17 cellular contexts compared by ENCODE assay signal in genomic region chr14:81137316-81137715, GRCh38.
A peak's percentile ranks its signal among the peaks of the same experiment; 100 is the strongest.
DNase-seq lines count a peak whose midpoint lies in the region; TF ChIP-seq lines count a peak whose summit lies in the region.
"Had no signal": no experiment of that assay in that cellular context is flagged by ENCODE, and none has a peak within 500 bp of the region (broad histone marks: within the 10 kb centered on the region; RNA-seq: fewer than 3 reads in every experiment).

No MANE protein-coding gene starts in this region.

- TF ChIP-seq CTCF in AG04449 (IDR thresholded peaks at IDR 0.05; ENCODE audit: insufficient read depth, low read length, missing control alignments), result no peak
- TF ChIP-seq CTCF in adrenal gland (IDR thresholded peaks at IDR 0.05), result no peak
- no peak for TF ChIP-seq CTCF in hepatocyte (IDR thresholded peaks at IDR 0.05; ENCODE audit: poor library complexity)
- TF ChIP-seq CTCF in endothelial cell (IDR thresholded peaks at IDR 0.05; ENCODE audit: unreplicated experiment), result no peak

- H3K4me2 ChIP-seq in hepatocyte, result no peak overlapping the region

- peaks cover 1% of the 10 kb centered on the region for H3K27me3 Mint-ChIP-seq in endothelial cell (ENCODE audit: unreplicated experiment)
- H3K27me3 Mint-ChIP-seq: dendritic cell treated with granulocyte-macrophage colony-stimulating factor and Interleukin-4, amounts not matched to agents 40 ng/mL and 50 ng/mL, for 4 days had no signal

- H3K27me3 ChIP-seq in adrenal gland (no peaks in the 10 kb centered on the region), hepatocyte (no peaks in the 10 kb centered on the region)

- H3K4me1 ChIP-seq in adrenal gland (replicated peaks in 1 of 2), result no peaks in the 10 kb centered on the region
- H3K4me1 ChIP-seq in hepatocyte (ENCODE audit: insufficient read depth), result no peaks in the 10 kb centered on the region

- H3K27ac Mint-ChIP-seq in endothelial cell (ENCODE audit: unreplicated experiment), result no peak overlapping the region
- H3K27ac Mint-ChIP-seq: dendritic cell treated with granulocyte-macrophage colony-stimulating factor and Interleukin-4, amounts not matched to agents 40 ng/mL and 50 ng/mL, for 4 days; H9 had no signal

- WGBS in adrenal gland, 4 donors, result 43 to 58% (median 52%) methylated on average over 2 of the region's 2 CpGs
- WGBS in hepatocyte (ENCODE audit: low lambda C conversion rate, missing lambda C conversion rate), result 73% methylated on average over 2 of the region's 2 CpGs

- no peaks in the 10 kb centered on the region for H3K4me1 Mint-ChIP-seq in endothelial cell (ENCODE audit: unreplicated experiment)
- H3K4me1 Mint-ChIP-seq: H9 had no signal

- H3K36me3 ChIP-seq in adrenal gland (replicated peaks in 1 of 2), result no peaks in the 10 kb centered on the region
- no peaks in the 10 kb centered on the region for H3K36me3 ChIP-seq in hepatocyte (replicated peaks; ENCODE audit: insufficient read depth, low read depth)
- H3K36me3 ChIP-seq: thoracic aorta had no signal

- intact Hi-C loops in adrenal gland (cut with DNase I) (no loop called here), head of caudate nucleus (cut with DNase I) (no loop called here)

- H4K20me1 ChIP-seq in hepatocyte (ENCODE audit: insufficient read depth, poor library complexity, severe bottlenecking), result no peaks in the 10 kb centered on the region

- H2AFZ ChIP-seq in hepatocyte, result no peak overlapping the region

- peaks cover 0 to 6% (median 0%) of the 10 kb centered on the region in 3 donors for H3K9me3 ChIP-seq in adrenal gland (replicated peaks in 1 of 3)
- H3K9me3 ChIP-seq in hepatocyte (ENCODE audit: low read depth), result no peaks in the 10 kb centered on the region
- H3K9me3 ChIP-seq: thoracic aorta had no signal

- peak; percentile 5 for DNase-seq in AG04449 (ENCODE audit: low read depth, low spot score)
- DNase-seq in HK-2 (ENCODE audit: unreplicated experiment), result peak; percentile 81
- DNase-seq in adrenal gland, result peak; percentile 42 to 79 (median 71)
- DNase-seq in head of caudate nucleus, result peak in 24 of 42 donors; percentile 4 to 65 (median 27)
- DNase-seq in hypothalamus (lab: John Stamatoyannopoulos, UW), result no peak
- no peak for DNase-seq in hepatocyte (ENCODE audit: low spot score)
- DNase-seq in endothelial cell (ENCODE audit: low spot score), result no peak
- no peak for DNase-seq in HT-29 (ENCODE audit: low spot score)
- DNase-seq: activated CD4-positive, alpha-beta T cell treated with anti-CD3 and anti-CD28 coated beads for 48 hours; activated gamma-delta T cell treated with Interleukin-2 at 50 U/mL for 16 hours; H9; hippocampal formation; NCI-H446; retina had no signal

- H3K9me3 Mint-ChIP-seq in endothelial cell (ENCODE audit: unreplicated experiment), result no peaks in the 10 kb centered on the region
- H3K9me3 Mint-ChIP-seq: dendritic cell treated with granulocyte-macrophage colony-stimulating factor and Interleukin-4, amounts not matched to agents 40 ng/mL and 50 ng/mL, for 4 days; H9 had no signal

- no peaks in the 10 kb centered on the region for H3K36me3 Mint-ChIP-seq in endothelial cell (ENCODE audit: low read depth, unreplicated experiment)

- no peaks in the 10 kb centered on the region for H3K79me2 ChIP-seq in hepatocyte

- POLR2A ChIA-PET in AG04449 (lab: Yijun Ruan, JAX), result interaction anchor here (1.0 kb wide), 1 partner anchor 84 kb away, joined by 3 read pairs; the partner anchor contains the start of gene GTF2A1

- H3K27ac ChIP-seq in adrenal gland (no peak overlapping the region), hepatocyte (no peak overlapping the region)
- H3K27ac ChIP-seq: C4-2B, thoracic aorta had no signal

- no peak overlapping the region for H3K4me3 ChIP-seq in AG04449 (ENCODE audit: low read depth, low read length)
- H3K4me3 ChIP-seq in adrenal gland, result no peak overlapping the region
- H3K4me3 ChIP-seq in hepatocyte, result no peak overlapping the region
- H3K4me3 ChIP-seq: thoracic aorta had no signal

- H3K4me3 Mint-ChIP-seq in endothelial cell (ENCODE audit: unreplicated experiment), result no peak overlapping the region
- H3K4me3 Mint-ChIP-seq: dendritic cell treated with granulocyte-macrophage colony-stimulating factor and Interleukin-4, amounts not matched to agents 40 ng/mL and 50 ng/mL, for 4 days; H9 had no signal

- no peak for TF ChIP-seq POLR2A in adrenal gland (IDR thresholded peaks at IDR 0.05)

- H3K9me2 ChIP-seq in hepatocyte (replicated peaks; ENCODE audit: insufficient read depth), result no peaks in the 10 kb centered on the region

- CTCF ChIA-PET in AG04449 (lab: Yijun Ruan, JAX), result no interaction called here

Comparison
In these comparisons a context has a peak if more than half of its experiments do, and no peak if none do; other contexts are left out.
1. DNase-seq: peak in AG04449 (single experiment), HK-2 (single experiment), adrenal gland (7 of 7) and head of caudate nucleus (24 of 42); none in hypothalamus (0 of 51), hepatocyte (single experiment), endothelial cell (single experiment) and HT-29 (single experiment).